In genomic region chr5:38151878-38152277, GRCh38 we compare ENCODE assay signal across 25 cellular contexts.
"Had no signal": no experiment of that assay in that cellular context is flagged by ENCODE, and none has a peak within 500 bp of the region (broad histone marks: within the 10 kb centered on the region; RNA-seq: fewer than 3 reads in every experiment).

No MANE protein-coding gene starts in this region.

- H3K4me3 Mint-ChIP-seq: dendritic cell treated with granulocyte-macrophage colony-stimulating factor and Interleukin-4, amounts not matched to agents 40 ng/mL and 50 ng/mL, for 4 days; effector memory CD8-positive, alpha-beta T cell; naive B cell; nephron progenitor cell; stimulated activated naive B cell treated with anti-CD40 and anti-IgM and Interleukin-4, amounts not matched to agents 10 μg/mL and 1 μg/mL and 100 μg/mL, for 72 hours; stimulated activated naive CD8-positive, alpha-beta T cell treated with anti-CD3 and anti-CD28 coated beads, Interleukin-15, amount 100 ng/mL, for 72 hours had no signal

- DNase-seq: effector memory CD8-positive, alpha-beta T cell; head of caudate nucleus; kidney; left cardiac atrium; left ventricle myocardium inferior; lower lobe of right lung; mesendoderm; naive B cell; nephron progenitor cell; psoas muscle; retina; stimulated activated CD4-positive, alpha-beta T cell treated with anti-CD3 and anti-CD28 coated beads, Interleukin-2, amount 100 ng/mL, for 24 hours; stimulated activated CD4-positive, alpha-beta T cell treated with anti-CD3 and anti-CD28 coated beads, Interleukin-4, amount 100 ng/mL, for 4 hours; stimulated activated naive B cell treated with anti-CD40 and anti-IgM and Interleukin-4, amounts not matched to agents 10 μg/mL and 1 μg/mL and 100 μg/mL, for 72 hours; stimulated activated naive CD8-positive, alpha-beta T cell treated with anti-CD3 and anti-CD28 coated beads, Interleukin-15, amount 100 ng/mL, for 72 hours; testis had no signal

- H3K9me3 Mint-ChIP-seq: dendritic cell treated with granulocyte-macrophage colony-stimulating factor and Interleukin-4, amounts not matched to agents 40 ng/mL and 50 ng/mL, for 4 days; nephron progenitor cell; stimulated activated naive CD8-positive, alpha-beta T cell treated with anti-CD3 and anti-CD28 coated beads, Interleukin-15, amount 100 ng/mL, for 72 hours had no signal

- H3K4me2 ChIP-seq: hepatocyte had no signal

- H3K27me3 ChIP-seq: esophagus muscularis mucosa, foreskin keratinocyte, hepatocyte, neutrophil, testis, tibial nerve had no signal

- H3K27ac ChIP-seq: epithelial cell of prostate, esophagus muscularis mucosa, foreskin keratinocyte, hepatocyte, left ventricle myocardium inferior, lower lobe of right lung, neutrophil, psoas muscle, skin epidermis, testis, tibial nerve had no signal

- H3K27ac Mint-ChIP-seq: dendritic cell treated with granulocyte-macrophage colony-stimulating factor and Interleukin-4, amounts not matched to agents 40 ng/mL and 50 ng/mL, for 4 days; effector memory CD8-positive, alpha-beta T cell; naive B cell; nephron progenitor cell; stimulated activated naive B cell treated with anti-CD40 and anti-IgM and Interleukin-4, amounts not matched to agents 10 μg/mL and 1 μg/mL and 100 μg/mL, for 72 hours; stimulated activated naive CD8-positive, alpha-beta T cell treated with anti-CD3 and anti-CD28 coated beads, Interleukin-15, amount 100 ng/mL, for 72 hours had no signal

- H3K9me3 ChIP-seq: esophagus muscularis mucosa, left ventricle myocardium inferior, lower lobe of right lung, neutrophil, psoas muscle, testis, tibial nerve had no signal

- H3K4me3 ChIP-seq: esophagus muscularis mucosa, hepatocyte, left ventricle myocardium inferior, lower lobe of right lung, psoas muscle, skin epidermis, testis, tibial nerve had no signal

- H2AFZ ChIP-seq: hepatocyte had no signal

- H3K4me1 ChIP-seq: foreskin keratinocyte, left ventricle myocardium inferior, lower lobe of right lung, psoas muscle, testis, tibial nerve had no signal

- H3K36me3 Mint-ChIP-seq: stimulated activated naive B cell treated with anti-CD40 and anti-IgM and Interleukin-4, amounts not matched to agents 10 μg/mL and 1 μg/mL and 100 μg/mL, for 72 hours had no signal

- ATAC-seq: effector memory CD8-positive, alpha-beta T cell; foreskin keratinocyte; left cardiac atrium; lower lobe of right lung; psoas muscle; sciatic nerve; stimulated activated naive B cell treated with anti-CD40 and anti-IgM and Interleukin-4, amounts not matched to agents 10 μg/mL and 1 μg/mL and 100 μg/mL, for 72 hours; stimulated activated naive CD8-positive, alpha-beta T cell treated with anti-CD3 and anti-CD28 coated beads, Interleukin-15, amount 100 ng/mL, for 72 hours had no signal

- H3K4me1 Mint-ChIP-seq: naive B cell; stimulated activated naive B cell treated with anti-CD40 and anti-IgM and Interleukin-4, amounts not matched to agents 10 μg/mL and 1 μg/mL and 100 μg/mL, for 72 hours; stimulated activated naive CD8-positive, alpha-beta T cell treated with anti-CD3 and anti-CD28 coated beads, Interleukin-15, amount 100 ng/mL, for 72 hours had no signal

- H3K36me3 ChIP-seq: esophagus muscularis mucosa, left ventricle myocardium inferior, lower lobe of right lung, neutrophil, tibial nerve had no signal

- H3K79me2 ChIP-seq: hepatocyte had no signal
